1 cellular context compared by ENCODE assay signal in genomic region chr18:59286341-59286740, GRCh38.
TF ChIP-seq lines count a peak whose summit lies in the region.

No MANE protein-coding gene starts in this region.

TF ChIP-seq in GM23338, 12 proteins besides CTCF, POLR2A, EP300 and RAD21 (continued from another document):
- TF ChIP-seq ZNF462 (CRISPR knock-in tag; IDR thresholded peaks at IDR 0.05) (no peak), NANOG (IDR thresholded peaks at IDR 0.05; ENCODE audit: borderline replicate concordance) (no peak), ZNF114 (CRISPR knock-in tag; IDR thresholded peaks at IDR 0.05) (no peak), CREB1 (CRISPR knock-in tag; IDR thresholded peaks at IDR 0.05; ENCODE audit: low read depth) (no peak)
TF ChIP-seq in GM23338: peak in this region for 0.
